ENCODE assay signal across 9 cellular contexts in the genomic region with DNA sequence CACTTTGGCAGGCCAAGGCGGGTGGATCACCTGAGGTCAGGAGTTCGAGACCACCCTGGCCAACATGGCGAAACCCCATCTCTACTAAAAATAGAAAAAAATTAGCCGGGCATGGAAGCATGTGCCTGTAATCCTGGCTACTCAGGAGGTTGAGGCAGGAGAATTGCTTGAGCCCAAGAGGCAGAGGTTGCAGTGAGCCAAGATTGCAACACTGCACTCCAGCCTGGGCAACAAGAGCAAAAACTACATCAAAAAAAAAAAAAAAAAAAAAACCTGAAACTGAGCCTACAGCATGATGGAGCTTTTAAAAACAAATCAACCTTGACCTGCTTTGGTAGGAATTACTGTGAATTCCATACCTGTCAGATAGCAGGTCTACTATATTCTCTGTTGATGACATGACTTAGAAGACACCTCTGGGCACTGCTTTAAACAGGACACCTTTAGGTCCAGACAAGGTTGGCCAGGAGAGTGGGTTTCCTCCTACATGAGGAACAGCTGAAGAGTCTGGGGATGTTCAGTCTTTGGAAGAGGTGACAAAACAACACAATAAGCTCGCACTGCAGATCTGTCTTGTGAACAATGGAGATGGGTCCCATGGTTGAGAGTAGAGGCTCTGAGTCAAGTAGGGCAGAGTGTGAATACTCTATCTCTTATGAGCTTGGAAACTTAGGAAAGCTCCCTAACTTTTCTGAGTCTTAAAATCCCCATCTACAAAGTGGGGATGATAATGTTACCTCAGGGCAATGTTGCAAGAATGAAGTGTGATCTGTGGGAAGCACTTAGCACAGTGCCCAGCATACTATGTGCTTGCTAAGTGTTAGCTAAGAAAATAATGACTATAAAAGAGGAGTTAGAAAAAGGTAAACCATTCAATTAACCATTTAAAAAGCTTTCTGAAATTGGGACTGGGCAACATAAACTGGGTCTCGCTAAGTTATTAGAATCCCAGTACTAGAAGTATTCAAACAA. TPM values are rescaled to one million over a fixed set of nuclear protein-coding genes. Genes with fewer than 3 reads are reported as not detected.
"Had no signal": no experiment of that assay in that cellular context is flagged by ENCODE, and none has a peak within 500 bp of the region (broad histone marks: within the 10 kb centered on the region; RNA-seq: fewer than 3 reads in every experiment).

No MANE protein-coding gene starts in this region.

- DNase-seq: GM23248, GOT3, H7, HFFc6, IMR-90 had no signal

- H3K9ac ChIP-seq: GM23248 had no signal

- H3K9me3 Mint-ChIP-seq: HFFc6 had no signal

- H3K27ac ChIP-seq: GM23248 had no signal

- H2AFZ ChIP-seq: GM23248 had no signal

- H3K4me3 Mint-ChIP-seq: HFFc6 had no signal

- ATAC-seq: K562 had no signal

- H3K36me3 ChIP-seq: HAP-1 had no signal

- H3K9me3 ChIP-seq: HAP-1 had no signal

- H3K4me3 ChIP-seq: GM23248, HAP-1, K562 had no signal

- H3K27ac Mint-ChIP-seq: HFFc6 had no signal

RNA-seq across cellular contexts. Expression of gene TMEM163, which starts 25.2 kb away (rescaled TPM):
- total RNA-seq: GM23248, H4, HFFc6, HT-29, IMR-90 had no signal
- polyA plus RNA-seq: GM23248, IMR-90 had no signal
